ENCODE assay signal across 1 cellular context in the genomic region with DNA sequence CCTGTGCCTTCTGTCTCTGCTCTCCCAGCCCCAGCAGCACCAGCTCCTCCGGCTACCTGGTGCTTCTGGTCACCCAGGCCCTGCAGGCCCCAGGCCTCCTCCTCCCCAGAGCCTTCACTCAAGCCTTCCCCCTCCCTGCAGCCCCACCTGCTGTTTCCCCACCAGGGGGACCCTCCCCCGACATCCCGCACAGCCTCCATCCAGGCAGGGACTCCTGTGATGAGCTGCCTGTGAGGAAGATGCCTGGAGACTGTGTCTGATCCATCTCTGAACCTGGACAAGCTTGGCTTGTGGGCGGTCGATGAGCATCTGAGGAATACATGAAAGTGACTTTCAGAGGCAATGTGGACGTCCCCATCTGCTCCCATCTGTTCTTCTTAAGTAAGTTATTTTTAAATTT.
TF ChIP-seq lines count a peak whose summit lies in the region.

No MANE protein-coding gene starts in this region.

TF ChIP-seq in GM23338, 12 proteins besides CTCF, POLR2A, EP300 and RAD21 (continued from another document):
- TF ChIP-seq, protein P1, sequence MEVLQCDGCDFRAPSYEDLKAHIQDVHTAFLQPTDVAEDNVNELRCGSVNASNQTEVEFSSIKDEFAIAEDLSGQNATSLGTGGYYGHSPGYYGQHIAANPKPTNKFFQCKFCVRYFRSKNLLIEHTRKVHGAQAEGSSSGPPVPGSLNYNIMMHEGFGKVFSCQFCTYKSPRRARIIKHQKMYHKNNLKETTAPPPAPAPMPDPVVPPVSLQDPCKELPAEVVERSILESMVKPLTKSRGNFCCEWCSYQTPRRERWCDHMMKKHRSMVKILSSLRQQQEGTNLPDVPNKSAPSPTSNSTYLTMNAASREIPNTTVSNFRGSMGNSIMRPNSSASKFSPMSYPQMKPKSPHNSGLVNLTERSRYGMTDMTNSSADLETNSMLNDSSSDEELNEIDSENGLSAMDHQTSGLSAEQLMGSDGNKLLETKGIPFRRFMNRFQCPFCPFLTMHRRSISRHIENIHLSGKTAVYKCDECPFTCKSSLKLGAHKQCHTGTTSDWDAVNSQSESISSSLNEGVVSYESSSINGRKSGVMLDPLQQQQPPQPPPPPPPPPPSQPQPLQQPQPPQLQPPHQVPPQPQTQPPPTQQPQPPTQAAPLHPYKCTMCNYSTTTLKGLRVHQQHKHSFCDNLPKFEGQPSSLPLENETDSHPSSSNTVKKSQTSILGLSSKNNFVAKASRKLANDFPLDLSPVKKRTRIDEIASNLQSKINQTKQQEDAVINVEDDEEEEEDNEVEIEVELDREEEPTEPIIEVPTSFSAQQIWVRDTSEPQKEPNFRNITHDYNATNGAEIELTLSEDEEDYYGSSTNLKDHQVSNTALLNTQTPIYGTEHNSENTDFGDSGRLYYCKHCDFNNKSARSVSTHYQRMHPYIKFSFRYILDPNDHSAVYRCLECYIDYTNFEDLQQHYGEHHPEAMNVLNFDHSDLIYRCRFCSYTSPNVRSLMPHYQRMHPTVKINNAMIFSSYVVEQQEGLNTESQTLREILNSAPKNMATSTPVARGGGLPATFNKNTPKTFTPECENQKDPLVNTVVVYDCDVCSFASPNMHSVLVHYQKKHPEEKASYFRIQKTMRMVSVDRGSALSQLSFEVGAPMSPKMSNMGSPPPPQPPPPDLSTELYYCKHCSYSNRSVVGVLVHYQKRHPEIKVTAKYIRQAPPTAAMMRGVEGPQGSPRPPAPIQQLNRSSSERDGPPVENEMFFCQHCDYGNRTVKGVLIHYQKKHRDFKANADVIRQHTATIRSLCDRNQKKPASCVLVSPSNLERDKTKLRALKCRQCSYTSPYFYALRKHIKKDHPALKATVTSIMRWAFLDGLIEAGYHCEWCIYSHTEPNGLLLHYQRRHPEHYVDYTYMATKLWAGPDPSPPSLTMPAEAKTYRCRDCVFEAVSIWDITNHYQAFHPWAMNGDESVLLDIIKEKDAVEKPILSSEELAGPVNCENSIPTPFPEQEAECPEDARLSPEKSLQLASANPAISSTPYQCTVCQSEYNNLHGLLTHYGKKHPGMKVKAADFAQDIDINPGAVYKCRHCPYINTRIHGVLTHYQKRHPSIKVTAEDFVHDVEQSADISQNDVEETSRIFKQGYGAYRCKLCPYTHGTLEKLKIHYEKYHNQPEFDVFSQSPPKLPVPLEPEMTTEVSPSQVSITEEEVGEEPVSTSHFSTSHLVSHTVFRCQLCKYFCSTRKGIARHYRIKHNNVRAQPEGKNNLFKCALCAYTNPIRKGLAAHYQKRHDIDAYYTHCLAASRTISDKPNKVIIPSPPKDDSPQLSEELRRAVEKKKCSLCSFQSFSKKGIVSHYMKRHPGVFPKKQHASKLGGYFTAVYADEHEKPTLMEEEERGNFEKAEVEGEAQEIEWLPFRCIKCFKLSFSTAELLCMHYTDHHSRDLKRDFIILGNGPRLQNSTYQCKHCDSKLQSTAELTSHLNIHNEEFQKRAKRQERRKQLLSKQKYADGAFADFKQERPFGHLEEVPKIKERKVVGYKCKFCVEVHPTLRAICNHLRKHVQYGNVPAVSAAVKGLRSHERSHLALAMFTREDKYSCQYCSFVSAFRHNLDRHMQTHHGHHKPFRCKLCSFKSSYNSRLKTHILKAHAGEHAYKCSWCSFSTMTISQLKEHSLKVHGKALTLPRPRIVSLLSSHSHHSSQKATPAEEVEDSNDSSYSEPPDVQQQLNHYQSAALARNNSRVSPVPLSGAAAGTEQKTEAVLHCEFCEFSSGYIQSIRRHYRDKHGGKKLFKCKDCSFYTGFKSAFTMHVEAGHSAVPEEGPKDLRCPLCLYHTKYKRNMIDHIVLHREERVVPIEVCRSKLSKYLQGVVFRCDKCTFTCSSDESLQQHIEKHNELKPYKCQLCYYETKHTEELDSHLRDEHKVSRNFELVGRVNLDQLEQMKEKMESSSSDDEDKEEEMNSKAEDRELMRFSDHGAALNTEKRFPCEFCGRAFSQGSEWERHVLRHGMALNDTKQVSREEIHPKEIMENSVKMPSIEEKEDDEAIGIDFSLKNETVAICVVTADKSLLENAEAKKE (CRISPR knock-in tag; IDR thresholded peaks at IDR 0.05), result no peak
